ENCODE assay signal across 16 cellular contexts in genomic region chr10:32905466-32905865, GRCh38. TPM values are rescaled to one million over a fixed set of nuclear protein-coding genes. Genes with fewer than 3 reads are reported as not detected.
DNase-seq lines count a peak whose midpoint lies in the region; ATAC-seq and TF ChIP-seq lines count a peak whose summit lies in the region.
"Had no signal": no experiment of that assay in that cellular context is flagged by ENCODE, and none has a peak within 500 bp of the region (broad histone marks: within the 10 kb centered on the region; RNA-seq: fewer than 3 reads in every experiment).

No MANE protein-coding gene starts in this region.

- intact Hi-C loops in Panc1 (cut with micrococcal nuclease; ENCODE audit: unreplicated experiment): no loop called here

- TF ChIP-seq CTCF in Panc1 (IDR thresholded peaks at IDR 0.05) (no peak), fibroblast of mammary gland (conservative IDR thresholded peaks at IDR 0.05; ENCODE audit: control insufficient read depth, insufficient read depth, low read depth, low read length) (no peak), foreskin keratinocyte (conservative IDR thresholded peaks at IDR 0.05) (no peak), GM13976 (IDR thresholded peaks at IDR 0.05; ENCODE audit: borderline replicate concordance, control extremely low read depth, extremely low read depth, insufficient read depth, missing control alignments) (no peak)

- no peak overlapping the region for H4K8ac ChIP-seq in trophoblast cell (ENCODE audit: low read depth, low read length)

- H2BK5ac ChIP-seq in trophoblast cell (ENCODE audit: low read depth, low read length, poor library complexity): no peak overlapping the region

- no peaks in the 10 kb centered on the region for H3K9me3 ChIP-seq in CD4-positive, CD25-positive, alpha-beta regulatory T cell (ENCODE audit: control insufficient read depth in 2 of 2, low read length in 2 of 2)
- no peaks in the 10 kb centered on the region for H3K9me3 ChIP-seq in Panc1 (ENCODE audit: control insufficient read depth, insufficient read depth, low read depth, low read length)
- H3K9me3 ChIP-seq in trophoblast cell (ENCODE audit: insufficient read depth, low read depth, low read length): no peaks in the 10 kb centered on the region
- H3K9me3 ChIP-seq: SJSA1 had no signal

- H4K12ac ChIP-seq in trophoblast cell (ENCODE audit: low read depth, low read length): no peak overlapping the region

- CTCF ChIA-PET in Panc1 (lab: Charles Lee): no interaction called here

- H3K79me1 ChIP-seq in trophoblast cell (ENCODE audit: low read length): no peaks in the 10 kb centered on the region

- no peaks in the 10 kb centered on the region for H3K27me3 Mint-ChIP-seq in CD4-positive, CD25-positive, alpha-beta regulatory T cell
- H3K27me3 Mint-ChIP-seq: IgD-negative memory B cell had no signal

- no CpG with 5 or more reads among the region's 3 CpGs for WGBS in trophoblast cell (ENCODE audit: extremely low coverage, insufficient coverage, insufficient read length)

- no peak overlapping the region for H3K23ac ChIP-seq in trophoblast cell (ENCODE audit: low read length)

- H3K36me3 ChIP-seq in CD4-positive, CD25-positive, alpha-beta regulatory T cell (ENCODE audit: control insufficient read depth, insufficient read depth, low read length): peaks cover 85% of the 10 kb centered on the region
- peaks cover 50% of the 10 kb centered on the region for H3K36me3 ChIP-seq in Panc1 (ENCODE audit: control insufficient read depth, insufficient read depth, low read length)
- peaks cover 11 to 22% of the 10 kb centered on the region in 2 experiments for H3K36me3 ChIP-seq in trophoblast cell (ENCODE audit: control insufficient read depth in 1 of 2, insufficient read depth in 2 of 2, low read length in 2 of 2)

- peaks cover 8 to 24% (median 13%) of the 10 kb centered on the region in 4 donors for H3K4me1 Mint-ChIP-seq in CD4-positive, CD25-positive, alpha-beta regulatory T cell

- peaks cover 57% of the 10 kb centered on the region for H3K36me3 Mint-ChIP-seq in CD4-positive, CD25-positive, alpha-beta regulatory T cell

- no peaks in the 10 kb centered on the region for H3K27me3 ChIP-seq in CD4-positive, CD25-positive, alpha-beta regulatory T cell (ENCODE audit: control insufficient read depth, insufficient read depth, low read length)
- H3K27me3 ChIP-seq in Panc1 (ENCODE audit: control insufficient read depth, insufficient read depth, low read length) (no peaks in the 10 kb centered on the region), trophoblast cell (ENCODE audit: insufficient read depth, low read length) (no peaks in the 10 kb centered on the region), foreskin keratinocyte (no peaks in the 10 kb centered on the region)
- H3K27me3 ChIP-seq: SJSA1 had no signal

- no peak overlapping the region for H2AFZ ChIP-seq in trophoblast cell (ENCODE audit: insufficient read depth, low read length, poor library complexity)

- peak overlapping the region in 1 of 4 donors; percentile 17 for H3K4me3 Mint-ChIP-seq in CD4-positive, CD25-positive, alpha-beta regulatory T cell
- H3K4me3 Mint-ChIP-seq: IgD-negative memory B cell had no signal

- H2AK5ac ChIP-seq in trophoblast cell (ENCODE audit: low read length): no peak overlapping the region

- no peaks in the 10 kb centered on the region for H3K9me3 Mint-ChIP-seq in CD4-positive, CD25-positive, alpha-beta regulatory T cell
- H3K9me3 Mint-ChIP-seq: IgD-negative memory B cell had no signal

- H3K4me2 ChIP-seq in trophoblast cell (ENCODE audit: low read length): no peak overlapping the region

- H3K18ac ChIP-seq in trophoblast cell (ENCODE audit: low read length): no peak overlapping the region

- H2BK120ac ChIP-seq in trophoblast cell (ENCODE audit: insufficient read depth, low read length, poor library complexity): no peak overlapping the region

- in situ Hi-C loops in Panc1 (cut with HindIII; ENCODE audit: low pct_unique_long_range_greater_than_20kb, low sequenced_read_pairs) (no loop called here), GM13976 (cut with MboI; ENCODE audit: low sequenced_read_pairs, unreplicated experiment) (no loop called here)

- POLR2A ChIA-PET in Panc1 (lab: Charles Lee): no interaction called here

- no peak overlapping the region for H2BK12ac ChIP-seq in trophoblast cell (ENCODE audit: low read length)

- H3K14ac ChIP-seq in trophoblast cell (ENCODE audit: low read length): no peak overlapping the region

- H3K9ac ChIP-seq in trophoblast cell (ENCODE audit: low read length): no peak overlapping the region

- no peaks in the 10 kb centered on the region for H3K4me1 ChIP-seq in CD4-positive, CD25-positive, alpha-beta regulatory T cell (ENCODE audit: control insufficient read depth, insufficient read depth, low read length, poor library complexity, severe bottlenecking)
- H3K4me1 ChIP-seq in Panc1 (ENCODE audit: control insufficient read depth, insufficient read depth, low read length) (no peaks in the 10 kb centered on the region; the same call in 1 of the 2 replicates), trophoblast cell (ENCODE audit: control insufficient read depth in 1 of 2, insufficient read depth in 2 of 2, low read length in 2 of 2) (no peaks in the 10 kb centered on the region), foreskin keratinocyte (peaks cover 6% of the 10 kb centered on the region)
- H3K4me1 ChIP-seq: SJSA1 had no signal

- no peak overlapping the region for H4K91ac ChIP-seq in trophoblast cell (ENCODE audit: low read depth, low read length)

- ATAC-seq in CD4-positive, CD25-positive, alpha-beta regulatory T cell (ENCODE audit: low read depth in 2 of 2): no peak
- ATAC-seq in Panc1: no peak
- ATAC-seq in foreskin keratinocyte: no peak
- ATAC-seq: PC-3 had no signal

- H3K27ac Mint-ChIP-seq in CD4-positive, CD25-positive, alpha-beta regulatory T cell: peak overlapping the region in 2 of 3 donors; percentile 19 to 36

- no peak for DNase-seq in CD4-positive, CD25-positive, alpha-beta regulatory T cell
- DNase-seq in Panc1 (ENCODE audit: low read depth, low spot score): no peak
- DNase-seq in fibroblast of mammary gland (ENCODE audit: low read depth): peak; percentile 19
- peak; percentile 71 to 78 for DNase-seq in trophoblast cell
- DNase-seq in foreskin keratinocyte: no peak
- no peak for DNase-seq in GM13976 (ENCODE audit: low spot score)
- DNase-seq in activated gamma-delta T cell (lab: John Stamatoyannopoulos, UW): no peak
- DNase-seq: AML-193, Calu3, DMS79, HCEC 1CT, NCI-H187 treated with DMSO at 0.1 percent for 48 hours, NCI-H82, PC-3 had no signal

- H3K4ac ChIP-seq in trophoblast cell (ENCODE audit: low read depth, low read length): no peak overlapping the region

- H3K27ac ChIP-seq in CD4-positive, CD25-positive, alpha-beta regulatory T cell (ENCODE audit: insufficient read depth, low read length, poor library complexity, severe bottlenecking): peak overlapping the region; percentile 29
- H3K27ac ChIP-seq in Panc1 (ENCODE audit: low read length): peak overlapping the region; percentile 23; the same call in 1 of the 2 replicates
- H3K27ac ChIP-seq in trophoblast cell (ENCODE audit: low read depth, low read length): no peak overlapping the region
- no peak overlapping the region for H3K27ac ChIP-seq in foreskin keratinocyte
- H3K27ac ChIP-seq: SJSA1 had no signal

- no peaks in the 10 kb centered on the region for H3K79me2 ChIP-seq in trophoblast cell (ENCODE audit: control insufficient read depth, insufficient read depth, low read length, poor library complexity)

- H3K4me3 ChIP-seq in CD4-positive, CD25-positive, alpha-beta regulatory T cell (ENCODE audit: low read depth, low read length): no peak overlapping the region
- H3K4me3 ChIP-seq in Panc1 (ENCODE audit: low read depth in 2 of 2, low read length in 2 of 2) (no peak overlapping the region), fibroblast of mammary gland (ENCODE audit: control insufficient read depth, low read depth, low read length) (no peak overlapping the region), trophoblast cell (ENCODE audit: low read depth, low read length) (no peak overlapping the region)
- H3K4me3 ChIP-seq: SJSA1 had no signal

- no TSS peak for BruUV-seq in Panc1 (replicated peaks; lab: Mats Ljungman, UMichigan)

RNA-seq across cellular contexts. Expression of gene ITGB1, which starts 52.6 kb away (rescaled TPM):
- total RNA-seq in CD4-positive, CD25-positive, alpha-beta regulatory T cell: 524 TPM
- 100 to 1,000 TPM; 360 to 577 (median 469) TPM for polyA plus RNA-seq in CD4-positive, CD25-positive, alpha-beta regulatory T cell
- total RNA-seq in Panc1 (2021; ENCODE audit: unreplicated experiment) (803 TPM), foreskin keratinocyte (897 and 1,100 TPM in 2 replicates)
- polyA plus RNA-seq in Panc1 (2012; ENCODE audit: insufficient read length): 484 TPM
- 787 and 808 TPM in 2 replicates for polyA plus RNA-seq in trophoblast cell (2013)
- 321 and 351 TPM in 2 replicates for polyA plus RNA-seq in foreskin keratinocyte

Comparison
In these comparisons a context has a peak if more than half of its experiments do, and no peak if none do; other contexts are left out.
1. DNase-seq: peak in fibroblast of mammary gland (single experiment) and trophoblast cell (2 of 2); none in CD4-positive, CD25-positive, alpha-beta regulatory T cell (0 of 3), Panc1 (single experiment), foreskin keratinocyte (0 of 2), GM13976 (single experiment) and activated gamma-delta T cell (single experiment).
2. H3K27ac ChIP-seq: peak in CD4-positive, CD25-positive, alpha-beta regulatory T cell (single experiment) and Panc1 (single experiment); none in trophoblast cell (single experiment) and foreskin keratinocyte (single experiment).